ENCODE assay signal across 28 cellular contexts in genomic region chr9:84875193-84875592, GRCh38.
DNase-seq lines count a peak whose midpoint lies in the region; ATAC-seq and TF ChIP-seq lines count a peak whose summit lies in the region.
"Had no signal": no experiment of that assay in that cellular context is flagged by ENCODE, and none has a peak within 500 bp of the region (broad histone marks: within the 10 kb centered on the region; RNA-seq: fewer than 3 reads in every experiment).

No MANE protein-coding gene starts in this region.

- H3K27me3 Mint-ChIP-seq in nephron progenitor cell (ENCODE audit: low read depth, poor library complexity): no peaks in the 10 kb centered on the region
- H3K27me3 Mint-ChIP-seq: B cell; CD8-positive, alpha-beta memory T cell; stimulated activated naive CD8-positive, alpha-beta T cell treated with anti-CD3 and anti-CD28 coated beads, Interleukin-15, amount 100 ng/mL, for 72 hours had no signal

- no peaks in the 10 kb centered on the region for H3K36me3 ChIP-seq in right atrium auricular region
- no peaks in the 10 kb centered on the region for H3K36me3 ChIP-seq in mesenchymal stem cell (ENCODE audit: control insufficient read depth in 1 of 2, insufficient read depth in 2 of 2, low read depth in 1 of 2, low read length in 2 of 2)
- H3K36me3 ChIP-seq: heart left ventricle, sigmoid colon, vagina had no signal

- H3K27ac ChIP-seq in right atrium auricular region (peak overlapping the region in 1 of 2 donors; percentile 28), mesenchymal stem cell (ENCODE audit: low read length, poor library complexity, severe bottlenecking) (no peak overlapping the region)
- H3K27ac ChIP-seq: A549, body of pancreas, KMS-11, parathyroid adenoma, sigmoid colon, vagina had no signal

- H2BK15ac ChIP-seq in mesenchymal stem cell (ENCODE audit: low read depth, poor library complexity, severe bottlenecking): no peak overlapping the region

- no peak overlapping the region for H3K4me2 ChIP-seq in mesenchymal stem cell (ENCODE audit: low read length, poor library complexity, severe bottlenecking)
- H3K4me2 ChIP-seq: A549, KMS-11 had no signal

- peak; percentile 74 for ATAC-seq in Right ventricle myocardium superior (ENCODE audit: poor library complexity)
- ATAC-seq: A549; activated CD8-positive, alpha-beta T cell treated with anti-CD3 and anti-CD28 coated beads, Interleukin-2, amount 10 ng/mL, durations not matched to agents 7 days and 5 days; body of pancreas; naive thymus-derived CD8-positive, alpha-beta T cell; stimulated activated naive CD8-positive, alpha-beta T cell treated with anti-CD3 and anti-CD28 coated beads, Interleukin-15, amount 100 ng/mL, for 72 hours had no signal

- H2BK120ac ChIP-seq in mesenchymal stem cell (ENCODE audit: low read depth, low read length): no peak overlapping the region

- H3K9me3 ChIP-seq in right atrium auricular region (no peaks in the 10 kb centered on the region), mesenchymal stem cell (ENCODE audit: control insufficient read depth, low read length) (no peaks in the 10 kb centered on the region)
- H3K9me3 ChIP-seq: A549, body of pancreas, heart left ventricle, sigmoid colon, vagina had no signal

- WGBS in mesenchymal stem cell: 38% methylated on average over 4 of the region's 4 CpGs

- DNase-seq in Right ventricle myocardium superior (no peak), right atrium auricular region (ENCODE audit: low spot score) (no peak), foreskin melanocyte (peak; percentile 64), mesenchymal stem cell (peak; percentile 62), putamen (ENCODE audit: low spot score) (no peak), NCI-H510A treated with DMSO at 0.1 percent for 48 hours (lab: John Stamatoyannopoulos, UW) (no peak), nephron progenitor cell (no peak)
- no peak for DNase-seq in activated naive CD4-positive, alpha-beta T cell treated with Interleukin-2 at 50 U/mL for 16 hours
- DNase-seq: activated CD4-positive, alpha-beta T cell treated with anti-CD3 and anti-CD28 coated beads for 1 hour; activated CD8-positive, alpha-beta T cell treated with anti-CD3 and anti-CD28 coated beads, Interleukin-2, amount 10 ng/mL, durations not matched to agents 7 days and 5 days; activated T-cell treated with anti-CD3 and anti-CD28 coated beads, Interleukin-2, amount 50 U/mL, for 1 hour; CD8-positive, alpha-beta memory T cell; heart left ventricle; HFFc6; kidney glomerular epithelial cell; naive thymus-derived CD8-positive, alpha-beta T cell; NCI-H1417; NCI-H2081; NCI-H226; NCI-H82; sigmoid colon; stimulated activated naive CD8-positive, alpha-beta T cell treated with anti-CD3 and anti-CD28 coated beads, Interleukin-15, amount 100 ng/mL, for 72 hours had no signal

- no peaks in the 10 kb centered on the region for H3K27me3 ChIP-seq in right atrium auricular region
- no peaks in the 10 kb centered on the region for H3K27me3 ChIP-seq in mesenchymal stem cell (ENCODE audit: control insufficient read depth in 1 of 2, insufficient read depth in 1 of 2, low read length in 2 of 2)
- H3K27me3 ChIP-seq: body of pancreas, heart left ventricle, sigmoid colon, vagina had no signal

- intact Hi-C loops in Right ventricle myocardium superior (cut with DNase I): no loop called here

- H4K91ac ChIP-seq in mesenchymal stem cell (ENCODE audit: low read length): no peak overlapping the region

- H3K4me3 Mint-ChIP-seq in nephron progenitor cell: no peak overlapping the region
- H3K4me3 Mint-ChIP-seq: activated CD8-positive, alpha-beta T cell treated with anti-CD3 and anti-CD28 coated beads, Interleukin-2, amount 10 ng/mL, durations not matched to agents 7 days and 5 days; B cell; stimulated activated naive CD8-positive, alpha-beta T cell treated with anti-CD3 and anti-CD28 coated beads, Interleukin-15, amount 100 ng/mL, for 72 hours had no signal

- H3K9me3 Mint-ChIP-seq in nephron progenitor cell: no peaks in the 10 kb centered on the region
- H3K9me3 Mint-ChIP-seq: CD8-positive, alpha-beta memory T cell; naive thymus-derived CD8-positive, alpha-beta T cell; stimulated activated naive CD8-positive, alpha-beta T cell treated with anti-CD3 and anti-CD28 coated beads, Interleukin-15, amount 100 ng/mL, for 72 hours had no signal

- H3K27ac Mint-ChIP-seq in nephron progenitor cell: no peak overlapping the region
- H3K27ac Mint-ChIP-seq: activated CD8-positive, alpha-beta T cell treated with anti-CD3 and anti-CD28 coated beads, Interleukin-2, amount 10 ng/mL, durations not matched to agents 7 days and 5 days; B cell; naive thymus-derived CD8-positive, alpha-beta T cell had no signal

- no peak overlapping the region for H3K18ac ChIP-seq in mesenchymal stem cell (ENCODE audit: low read depth in 1 of 2, low read length in 2 of 2)

- no peak overlapping the region for H2AK5ac ChIP-seq in mesenchymal stem cell (ENCODE audit: low read length, severe bottlenecking)

- no peak for TF ChIP-seq CTCF in right atrium auricular region (IDR thresholded peaks at IDR 0.05)
- TF ChIP-seq CTCF in nephron progenitor cell (IDR thresholded peaks at IDR 0.05): no peak

- H2AFZ ChIP-seq in mesenchymal stem cell (ENCODE audit: low read depth, low read length): no peak overlapping the region
- H2AFZ ChIP-seq: parathyroid adenoma had no signal

- H3K4me1 ChIP-seq in right atrium auricular region (peaks cover 0 to 8% of the 10 kb centered on the region in 2 donors), mesenchymal stem cell (ENCODE audit: control insufficient read depth, insufficient read depth, low read depth, low read length) (no peaks in the 10 kb centered on the region)
- H3K4me1 ChIP-seq: A549, body of pancreas, parathyroid adenoma, sigmoid colon, vagina had no signal

- H3K4me1 Mint-ChIP-seq in nephron progenitor cell: peaks cover 15% of the 10 kb centered on the region
- H3K4me1 Mint-ChIP-seq: B cell; stimulated activated naive CD8-positive, alpha-beta T cell treated with anti-CD3 and anti-CD28 coated beads, Interleukin-15, amount 100 ng/mL, for 72 hours had no signal

- no peaks in the 10 kb centered on the region for H3K36me3 Mint-ChIP-seq in nephron progenitor cell (ENCODE audit: low read depth)
- H3K36me3 Mint-ChIP-seq: CD8-positive, alpha-beta memory T cell; naive thymus-derived CD8-positive, alpha-beta T cell had no signal

- no peak overlapping the region for H3K14ac ChIP-seq in mesenchymal stem cell (ENCODE audit: low read length in 2 of 2)

- H3K4me3 ChIP-seq in right atrium auricular region: no peak overlapping the region
- H3K4me3 ChIP-seq in mesenchymal stem cell (ENCODE audit: insufficient read depth in 1 of 2, low read depth in 1 of 2, low read length in 2 of 2): no peak overlapping the region
- H3K4me3 ChIP-seq: A549, body of pancreas, heart left ventricle, sigmoid colon, vagina had no signal

- no peak overlapping the region for H2BK5ac ChIP-seq in mesenchymal stem cell (ENCODE audit: low read depth, low read length, poor library complexity, severe bottlenecking)

- H2BK12ac ChIP-seq in mesenchymal stem cell (ENCODE audit: low read length in 2 of 2): no peak overlapping the region

- H3K9ac ChIP-seq in mesenchymal stem cell (ENCODE audit: low read length): peak overlapping the region; percentile 67
- H3K9ac ChIP-seq: KMS-11, parathyroid adenoma had no signal

- H3K4ac ChIP-seq in mesenchymal stem cell (ENCODE audit: low read depth in 1 of 2, low read length in 2 of 2): no peak overlapping the region

- no peak overlapping the region for H4K8ac ChIP-seq in mesenchymal stem cell (ENCODE audit: low read length)

- H3K79me1 ChIP-seq in mesenchymal stem cell (replicated peaks; ENCODE audit: low read length, poor library complexity, severe bottlenecking): no peaks in the 10 kb centered on the region

- no peak overlapping the region for H3K23ac ChIP-seq in mesenchymal stem cell (ENCODE audit: low read length in 2 of 2)

Comparison
In these comparisons a context has a peak if more than half of its experiments do, and no peak if none do; other contexts are left out.
1. DNase-seq: peak in foreskin melanocyte (single experiment) and mesenchymal stem cell (single experiment); none in Right ventricle myocardium superior (single experiment), right atrium auricular region (single experiment), putamen (single experiment), activated naive CD4-positive, alpha-beta T cell treated with Interleukin-2 at 50 U/mL for 16 hours (single experiment), NCI-H510A treated with DMSO at 0.1 percent for 48 hours (single experiment) and nephron progenitor cell (single experiment).